In the genomic region with DNA sequence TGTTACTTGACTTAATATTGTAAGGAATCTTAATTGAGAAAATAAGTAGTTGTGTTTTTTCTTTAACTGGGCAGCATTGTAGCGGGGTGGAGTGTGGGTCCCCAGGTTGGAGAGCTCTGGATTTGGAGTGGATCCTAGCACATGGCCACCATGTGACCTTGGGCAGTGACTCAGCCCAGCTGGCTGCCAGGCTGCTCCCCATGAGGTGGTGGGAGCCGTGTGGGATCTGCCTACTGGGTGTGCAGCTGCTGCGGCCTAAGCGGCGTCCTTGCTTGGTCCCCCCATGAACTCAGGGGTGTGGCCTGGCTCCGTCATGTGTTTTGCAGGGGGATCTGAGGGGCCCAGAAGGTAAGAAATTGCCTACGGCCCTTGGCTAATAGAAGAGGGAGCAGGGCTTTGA, we compare ENCODE assay signal across 12 cellular contexts.
DNase-seq lines count a peak whose midpoint lies in the region; ATAC-seq and TF ChIP-seq lines count a peak whose summit lies in the region.
"Had no signal": no experiment of that assay in that cellular context is flagged by ENCODE, and none has a peak within 500 bp of the region (broad histone marks: within the 10 kb centered on the region; RNA-seq: fewer than 3 reads in every experiment).

No MANE protein-coding gene starts in this region.

- H3K4me3 Mint-ChIP-seq in osteocyte (ENCODE audit: unreplicated experiment), result no peak overlapping the region
- H3K4me3 Mint-ChIP-seq in T-cell, result no peak overlapping the region
- H3K4me3 Mint-ChIP-seq: activated T-cell treated with anti-CD3 and anti-CD28 coated beads, Interleukin-2, amount 50 U/mL, for 72 hours; CD4-positive, alpha-beta memory T cell; stimulated activated memory B cell treated with anti-CD40 and anti-IgM and Interleukin-4, amounts not matched to agents 10 μg/mL and 1 μg/mL and 100 μg/mL, for 72 hours had no signal

- H3K4me1 ChIP-seq in HAP-1, result no peaks in the 10 kb centered on the region

- no peak for ATAC-seq in T-cell (replicated peaks in 1 of 4)
- ATAC-seq: activated T-cell treated with anti-CD3 and anti-CD28 coated beads, Interleukin-2, amount 50 U/mL, for 72 hours; stimulated activated memory B cell treated with anti-CD40 and anti-IgM and Interleukin-4, amounts not matched to agents 10 μg/mL and 1 μg/mL and 100 μg/mL, for 72 hours had no signal

- TF ChIP-seq CTCF in osteocyte (IDR thresholded peaks at IDR 0.05), result no peak

- CTCF ChIA-PET in T-cell (lab: Charles Lee), result interaction anchor here in 1 of 2 donors (1.2 kb wide), 1 partner anchor 150 kb away, joined by 3 read pairs; no protein-coding TSS in a partner anchor

- H3K4me1 Mint-ChIP-seq in osteocyte (ENCODE audit: unreplicated experiment), result peaks cover 39% of the 10 kb centered on the region
- peaks cover 8 to 18% (median 17%) of the 10 kb centered on the region in 3 donors for H3K4me1 Mint-ChIP-seq in T-cell

- no peaks in the 10 kb centered on the region for H3K9me3 Mint-ChIP-seq in osteocyte (ENCODE audit: unreplicated experiment)
- H3K9me3 Mint-ChIP-seq in T-cell, result no peaks in the 10 kb centered on the region
- H3K9me3 Mint-ChIP-seq: activated T-cell treated with anti-CD3 and anti-CD28 coated beads, Interleukin-2, amount 50 U/mL, for 72 hours; CD4-positive, alpha-beta memory T cell; stimulated activated memory B cell treated with anti-CD40 and anti-IgM and Interleukin-4, amounts not matched to agents 10 μg/mL and 1 μg/mL and 100 μg/mL, for 72 hours had no signal

- no peaks in the 10 kb centered on the region for H3K9me3 ChIP-seq in HAP-1

- DNase-seq in EH (ENCODE audit: low read depth), result peak; percentile 82
- DNase-seq in RPMI7951 (ENCODE audit: low read depth), result peak; percentile 85
- DNase-seq in fibroblast of gingiva (ENCODE audit: low read depth), result peak; percentile 82
- peak; percentile 88 for DNase-seq in osteocyte (ENCODE audit: extremely low spot score, unreplicated experiment)
- DNase-seq in DMS53 (lab: John Stamatoyannopoulos, UW), result no peak
- no peak for DNase-seq in activated CD4-positive, CD25-positive, alpha-beta regulatory T cell (lab: John Stamatoyannopoulos, UW)
- no peak for DNase-seq in T-cell
- no peak for DNase-seq in HAP-1 (ENCODE audit: low spot score in 2 of 2)
- DNase-seq: activated T-cell treated with anti-CD3 and anti-CD28 coated beads, Interleukin-2, amount 50 U/mL, for 72 hours; CD4-positive, alpha-beta memory T cell; NCI-H1694 treated with DMSO at 0.1 percent for 48 hours had no signal

- POLR2A ChIA-PET in T-cell (lab: Charles Lee), result no interaction called here

- no peaks in the 10 kb centered on the region for H3K27me3 Mint-ChIP-seq in osteocyte (ENCODE audit: unreplicated experiment)
- H3K27me3 Mint-ChIP-seq in T-cell, result no peaks in the 10 kb centered on the region
- H3K27me3 Mint-ChIP-seq: CD4-positive, alpha-beta memory T cell; stimulated activated memory B cell treated with anti-CD40 and anti-IgM and Interleukin-4, amounts not matched to agents 10 μg/mL and 1 μg/mL and 100 μg/mL, for 72 hours had no signal

- H3K4me3 ChIP-seq in HAP-1, result no peak overlapping the region

- in situ Hi-C loops in HAP-1 (cut with MboI; ENCODE audit: low sequenced_read_pairs), result loop anchor here (10.0 kb wide), 1 partner anchor 322 kb away; no protein-coding TSS in a partner anchor

- peak overlapping the region; percentile 87 for H3K27ac Mint-ChIP-seq in osteocyte (ENCODE audit: unreplicated experiment)
- H3K27ac Mint-ChIP-seq in T-cell, result no peak overlapping the region
- H3K27ac Mint-ChIP-seq: activated T-cell treated with anti-CD3 and anti-CD28 coated beads, Interleukin-2, amount 50 U/mL, for 72 hours; stimulated activated memory B cell treated with anti-CD40 and anti-IgM and Interleukin-4, amounts not matched to agents 10 μg/mL and 1 μg/mL and 100 μg/mL, for 72 hours had no signal

- H3K36me3 ChIP-seq in HAP-1 (replicated peaks), result no peaks in the 10 kb centered on the region

- H3K36me3 Mint-ChIP-seq in osteocyte (ENCODE audit: unreplicated experiment) (peaks cover 28% of the 10 kb centered on the region), T-cell (peaks cover 35% of the 10 kb centered on the region)

- H3K27me3 ChIP-seq in HAP-1 (ENCODE audit: low read depth), result no peaks in the 10 kb centered on the region

Comparison
In these comparisons a context has a peak if more than half of its experiments do, and no peak if none do; other contexts are left out.
1. DNase-seq: peak in EH (single experiment), RPMI7951 (single experiment), fibroblast of gingiva (single experiment) and osteocyte (single experiment); none in DMS53 (single experiment), activated CD4-positive, CD25-positive, alpha-beta regulatory T cell (0 of 4), T-cell (0 of 34) and HAP-1 (0 of 2).